Comparison of ENCODE assay signal across 18 cellular contexts in genomic region chr3:63141-63845, GRCh38.
DNase-seq lines count a peak whose midpoint lies in the region; ATAC-seq, FAIRE-seq and TF ChIP-seq lines count a peak whose summit lies in the region.
"Had no signal": no experiment of that assay in that cellular context is flagged by ENCODE, and none has a peak within 500 bp of the region (broad histone marks: within the 10 kb centered on the region; RNA-seq: fewer than 3 reads in every experiment).

No MANE protein-coding gene starts in this region.

- H2BK12ac ChIP-seq in H1 (ENCODE audit: low read depth, low read length): no peak overlapping the region

- WGBS in H1 (ENCODE audit: extremely low coverage in 1 of 2, insufficient coverage in 1 of 2, insufficient read length in 1 of 2, insufficient replicate concordance in 2 of 2, low coverage in 1 of 2, low lambda C conversion rate in 2 of 2, missing lambda C conversion rate in 1 of 2), 2 experiments: 87% methylated on average over 7 of the region's 7 CpGs; no CpG with 5 or more reads in 1 of the 2 experiments
- 45 to 60% methylated on average over 7 of the region's 7 CpGs for WGBS in testis, 2 donors

- TF ChIP-seq POLR2A in H1 (IDR thresholded peaks at IDR 0.05; ENCODE audit: control extremely low read depth in 1 of 2, low read depth in 2 of 2, low read length in 2 of 2) (no peak), testis (IDR thresholded peaks at IDR 0.05) (no peak)

- H4K20me1 ChIP-seq in H1 (replicated peaks in 1 of 2; ENCODE audit: control insufficient read depth in 1 of 2, insufficient read depth in 2 of 2, low read length in 2 of 2): no peaks in the 10 kb centered on the region

- no peak overlapping the region for H3K23ac ChIP-seq in H1 (ENCODE audit: insufficient read length)

- CTCF ChIA-PET in H1 (lab: Charles Lee; ENCODE audit: partially characterized antibody): no interaction called here

- H3K36me3 ChIP-seq in left ventricle myocardium inferior (no peaks in the 10 kb centered on the region), H1 (ENCODE audit: control insufficient read depth in 2 of 4, insufficient read depth in 4 of 4, low read length in 3 of 4) (no peaks in the 10 kb centered on the region), mucosa of descending colon (ENCODE audit: low read depth) (no peaks in the 10 kb centered on the region), testis (ENCODE audit: low read depth, missing control alignments) (no peaks in the 10 kb centered on the region)
- H3K36me3 ChIP-seq: neutrophil, vagina had no signal

- no peak overlapping the region for H3K14ac ChIP-seq in H1 (ENCODE audit: insufficient read length)

- H3K9me3 ChIP-seq in left ventricle myocardium inferior (replicated peaks): no peaks in the 10 kb centered on the region
- H3K9me3 ChIP-seq in H1 (ENCODE audit: insufficient read depth in 2 of 2, low read depth in 1 of 2, low read length in 1 of 2): no peaks in the 10 kb centered on the region
- H3K9me3 ChIP-seq in mucosa of descending colon: no peaks in the 10 kb centered on the region
- H3K9me3 ChIP-seq in testis: no peaks in the 10 kb centered on the region
- H3K9me3 ChIP-seq: neutrophil, vagina had no signal

- TF ChIP-seq CTCF in left ventricle myocardium inferior (IDR thresholded peaks at IDR 0.05; ENCODE audit: borderline replicate concordance): no peak
- TF ChIP-seq CTCF in H1 (IDR thresholded peaks at IDR 0.05; ENCODE audit: control extremely low read depth in 1 of 3, insufficient read depth in 1 of 3, low read depth in 1 of 3, low read length in 3 of 3): no peak
- no peak for TF ChIP-seq CTCF in mucosa of descending colon (IDR thresholded peaks at IDR 0.05)
- no peak for TF ChIP-seq CTCF in testis (IDR thresholded peaks at IDR 0.05)

- peaks cover 8% of the 10 kb centered on the region for H3K4me1 ChIP-seq in left ventricle myocardium inferior
- peaks cover 0 to 2% (median 0%) of the 10 kb centered on the region in 4 experiments; a peak in 2 of 7 replicates for H3K4me1 ChIP-seq in H1 (replicated peaks in 1 of 4; ENCODE audit: control insufficient read depth in 3 of 4, insufficient read depth in 4 of 4, low read length in 3 of 4)
- no peaks in the 10 kb centered on the region for H3K4me1 ChIP-seq in mucosa of descending colon (ENCODE audit: low read depth)
- H3K4me1 ChIP-seq in testis: no peaks in the 10 kb centered on the region
- H3K4me1 ChIP-seq: vagina had no signal

- H3K4ac ChIP-seq in H1 (replicated peaks; ENCODE audit: insufficient read length, low read depth, low read length): no peak overlapping the region

- POLR2A ChIA-PET in H1 (lab: Charles Lee; ENCODE audit: partially characterized antibody): no interaction called here

- no peak overlapping the region for H2BK120ac ChIP-seq in H1 (replicated peaks; ENCODE audit: low read depth, low read length)

- TF ChIP-seq RAD21 in H1 (IDR thresholded peaks at IDR 0.05 in 1 of 2, conservative IDR thresholded peaks at IDR 0.05 in 1 of 2; ENCODE audit: low read depth in 2 of 2, low read length in 2 of 2): no peak

- intact Hi-C loops in left ventricle myocardium inferior (cut with micrococcal nuclease): no loop called here
- intact Hi-C loops in Right ventricle myocardium inferior (cut with DNase I): no loop called here
- intact Hi-C loops in mucosa of descending colon (cut with DNase I, micrococcal nuclease): no loop called here
- intact Hi-C loops in testis (cut with DNase I; ENCODE audit: low total_unique reads): no loop called here

- no peaks in the 10 kb centered on the region for H3K79me1 ChIP-seq in H1 (ENCODE audit: low read depth, low read length)

- H4K8ac ChIP-seq in H1 (ENCODE audit: extremely low read depth, insufficient read depth, low read length): no peak overlapping the region

- no peaks in the 10 kb centered on the region for H3K23me2 ChIP-seq in H1 (ENCODE audit: low read depth, low read length)

- FAIRE-seq in H1 (lab: Jason Lieb, UNC): no peak

- no peak overlapping the region for H2AK5ac ChIP-seq in H1 (ENCODE audit: low read depth, low read length)

- H3K4me3 ChIP-seq in left ventricle myocardium inferior (no peak overlapping the region), H1 (ENCODE audit: extremely low read depth in 1 of 4, insufficient read depth in 2 of 4, low read depth in 3 of 4, low read length in 4 of 4) (no peak overlapping the region), mucosa of descending colon (no peak overlapping the region), testis (no peak overlapping the region)
- H3K4me3 ChIP-seq: smooth muscle cell, vagina had no signal

- H3K9ac ChIP-seq in H1 (replicated peaks in 1 of 4; ENCODE audit: extremely low read depth in 1 of 4, low read depth in 3 of 4, low read length in 3 of 4): no peak overlapping the region

- no peak overlapping the region for H3K18ac ChIP-seq in H1 (ENCODE audit: extremely low read depth, low read length)

- no peak overlapping the region for H4K5ac ChIP-seq in H1 (ENCODE audit: insufficient read length, low read depth, low read length)

- TF ChIP-seq EP300 in H1 (IDR thresholded peaks at IDR 0.05; ENCODE audit: borderline replicate concordance in 1 of 2, low read depth in 2 of 2, low read length in 2 of 2): no peak

- DNase-seq in left ventricle myocardium inferior: no peak
- DNase-seq in Right ventricle myocardium inferior (ENCODE audit: missing footprints): no peak
- no peak for DNase-seq in H1 (ENCODE audit: low read depth in 1 of 2, low spot score in 2 of 2)
- DNase-seq in mucosa of descending colon: peak in 1 of 3 donors; percentile 7
- DNase-seq in testis: peak; percentile 55
- no peak for DNase-seq in DMS79 treated with DMSO at 0.1 percent for 48 hours (lab: John Stamatoyannopoulos, UW)
- DNase-seq in amygdala (lab: John Stamatoyannopoulos, UW): no peak
- DNase-seq in activated CD8-positive, alpha-beta memory T cell treated with anti-CD3 and anti-CD28 coated beads, Interleukin-2, amount 50 U/mL, for 4 hours: no peak
- DNase-seq: activated CD4-positive, alpha-beta T cell treated with anti-CD3 and anti-CD28 coated beads for 36 hours; activated naive CD4-positive, alpha-beta T cell treated with anti-CD3 and anti-CD28 coated beads, Interleukin-2, amount 50 U/mL, for 16 hours; CD4-positive, CD25-positive, alpha-beta regulatory T cell; NCI-H2029; NK-92 treated with Interleukin-12 subunit alpha and Interleukin-12 subunit beta, amount 100 ng/mL, for 24 hours; T-helper 2 cell had no signal

- ATAC-seq in Right ventricle myocardium inferior (no peak), mucosa of descending colon (peak; percentile 28)
- ATAC-seq: activated CD4-positive, alpha-beta T cell treated with anti-CD3 and anti-CD28 coated beads for 36 hours; stimulated activated memory B cell treated with anti-CD40 and anti-IgM and Interleukin-4, amounts not matched to agents 10 μg/mL and 1 μg/mL and 100 μg/mL, for 72 hours had no signal

- peak overlapping the region; percentile 85 for H2AFZ ChIP-seq in H1 (ENCODE audit: low read length)

- no peaks in the 10 kb centered on the region for H3K79me2 ChIP-seq in H1 (ENCODE audit: control insufficient read depth in 1 of 2, insufficient read depth in 2 of 2, low read length in 2 of 2)

- H2BK5ac ChIP-seq in H1 (ENCODE audit: low read depth, low read length): no peak overlapping the region

- no peaks in the 10 kb centered on the region for H3K27me3 ChIP-seq in left ventricle myocardium inferior (ENCODE audit: low read depth)
- no peaks in the 10 kb centered on the region for H3K27me3 ChIP-seq in H1 (replicated peaks in 1 of 4; ENCODE audit: control insufficient read depth in 3 of 4, extremely low read depth in 1 of 4, insufficient read depth in 3 of 4, low read length in 3 of 4)
- no peaks in the 10 kb centered on the region for H3K27me3 ChIP-seq in testis
- H3K27me3 ChIP-seq: neutrophil, vagina had no signal

- H4K91ac ChIP-seq in H1 (replicated peaks; ENCODE audit: insufficient read length, low read length): no peak overlapping the region

- H3K4me2 ChIP-seq in H1 (ENCODE audit: insufficient read depth in 1 of 2, low read depth in 2 of 2, low read length in 2 of 2): no peak overlapping the region
- H3K4me2 ChIP-seq: smooth muscle cell had no signal

- H2BK15ac ChIP-seq in H1 (ENCODE audit: low read length): no peak overlapping the region

- H3K56ac ChIP-seq in H1 (replicated peaks; ENCODE audit: insufficient read length, low read depth, low read length): no peak overlapping the region

- no peak overlapping the region for H2BK20ac ChIP-seq in H1 (ENCODE audit: low read length)

- H3K27ac ChIP-seq in left ventricle myocardium inferior (replicated peaks) (peak overlapping the region; percentile 41), H1 (ENCODE audit: low read depth, low read length) (no peak overlapping the region), testis (peak overlapping the region; percentile 38 to 40)
- H3K27ac ChIP-seq: neutrophil, vagina had no signal

TF ChIP-seq in H1, 55 proteins besides CTCF, POLR2A, EP300 and RAD21 (continues in another document):
- no peak for TF ChIP-seq KDM1A (IDR thresholded peaks at IDR 0.05; ENCODE audit: borderline replicate concordance, low read length)
- no peak for TF ChIP-seq TCF12 (IDR thresholded peaks at IDR 0.05; ENCODE audit: low read depth, low read length)
- no peak for TF ChIP-seq CHD2 (IDR thresholded peaks at IDR 0.05; ENCODE audit: low read length)
- no peak for TF ChIP-seq TEAD4 (IDR thresholded peaks at IDR 0.05; ENCODE audit: low read depth, low read length)
- TF ChIP-seq BCL11A (IDR thresholded peaks at IDR 0.05; ENCODE audit: low read depth in 2 of 2, low read length in 2 of 2): no peak
- no peak for TF ChIP-seq SRF (IDR thresholded peaks at IDR 0.05; ENCODE audit: low read depth, low read length)
- no peak for TF ChIP-seq ASH2L (IDR thresholded peaks at IDR 0.05; ENCODE audit: low read length)
- TF ChIP-seq GABPA (IDR thresholded peaks at IDR 0.05; ENCODE audit: borderline replicate concordance, insufficient read depth, low read length): no peak
- TF ChIP-seq POLR2AphosphoS5 (IDR thresholded peaks at IDR 0.05; ENCODE audit: low read depth, low read length): no peak
- no peak for TF ChIP-seq GTF2F1 (IDR thresholded peaks at IDR 0.05; ENCODE audit: borderline replicate concordance, low read depth, low read length)
- TF ChIP-seq POU5F1 (IDR thresholded peaks at IDR 0.05; ENCODE audit: low read depth, low read length): no peak
